In genomic region chr5:37136694-37137093, GRCh38 we compare ENCODE assay signal across 11 cellular contexts.
"Had no signal": no experiment of that assay in that cellular context is flagged by ENCODE, and none has a peak within 500 bp of the region (broad histone marks: within the 10 kb centered on the region; RNA-seq: fewer than 3 reads in every experiment).

No MANE protein-coding gene starts in this region.

- DNase-seq: GM23248, GOT3, H7, H9, HCEC 1CT, HFFc6 had no signal

- FAIRE-seq: H1, H54 had no signal

- H3K4me2 ChIP-seq: GM23338 had no signal

- H3K27ac Mint-ChIP-seq: GM23338, H9, HFFc6 had no signal

- H3K4me1 Mint-ChIP-seq: GM23338, H9 had no signal

- H3K27ac ChIP-seq: GM23248 had no signal

- H3K4me3 Mint-ChIP-seq: GM23338, H9, HFFc6 had no signal

- H3K9ac ChIP-seq: GM23248 had no signal

- H3K4me1 ChIP-seq: HAP-1 had no signal

- ATAC-seq: GM23338, HCT116 had no signal

- H3K4me3 ChIP-seq: GM23248, GM23338, HAP-1 had no signal
